21 cellular contexts compared by ENCODE assay signal in the genomic region with DNA sequence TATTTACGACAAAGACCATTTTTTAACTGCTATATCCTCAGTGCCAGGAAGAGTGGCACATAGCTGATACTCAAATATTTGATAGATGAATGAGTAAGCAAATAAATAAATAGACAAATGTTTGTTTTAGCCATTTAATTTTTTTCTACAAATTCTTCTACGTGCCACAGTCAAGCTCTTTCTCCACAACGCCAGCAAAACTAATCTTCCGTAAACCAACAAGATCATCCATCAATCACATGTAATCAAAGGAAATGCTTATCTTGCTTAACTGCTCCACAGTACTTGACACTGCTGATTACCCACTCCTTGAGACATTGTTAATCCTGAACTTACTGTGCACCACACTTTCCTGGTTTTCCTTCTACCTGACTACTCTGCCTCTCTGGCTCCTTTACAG.
DNase-seq lines count a peak whose midpoint lies in the region; ATAC-seq and TF ChIP-seq lines count a peak whose summit lies in the region.
"Had no signal": no experiment of that assay in that cellular context is flagged by ENCODE, and none has a peak within 500 bp of the region (broad histone marks: within the 10 kb centered on the region; RNA-seq: fewer than 3 reads in every experiment).

No MANE protein-coding gene starts in this region.

- H3K36me3 Mint-ChIP-seq in activated T-cell treated with anti-CD3 and anti-CD28 coated beads, Interleukin-2, amount 50 U/mL, for 4 hours (ENCODE audit: insufficient read depth), result no peaks in the 10 kb centered on the region
- H3K36me3 Mint-ChIP-seq: T-cell had no signal

- no peaks in the 10 kb centered on the region for H3K9me3 Mint-ChIP-seq in activated T-cell treated with anti-CD3 and anti-CD28 coated beads, Interleukin-2, amount 50 U/mL, for 4 hours

- H2AK5ac ChIP-seq in mesendoderm (ENCODE audit: low read length), result no peak overlapping the region

- H3K4me1 ChIP-seq in SJSA1 (replicated peaks) (peaks cover 37% of the 10 kb centered on the region), mesendoderm (ENCODE audit: control insufficient read depth, low read depth, low read length) (no peaks in the 10 kb centered on the region), body of pancreas (no peaks in the 10 kb centered on the region)
- H3K4me1 ChIP-seq: HAP-1 had no signal

- H2BK120ac ChIP-seq in mesendoderm (ENCODE audit: low read depth, low read length), result no peak overlapping the region

- DNase-seq in DMS53 (lab: John Stamatoyannopoulos, UW) (peak; percentile 66), NCI-H226 (peak; percentile 35), SJSA1 (ENCODE audit: low read depth in 1 of 2, low spot score in 2 of 2) (no peak), mesendoderm (peak; percentile 26), body of pancreas (no peak), brain microvascular endothelial cell (no peak)
- DNase-seq in activated T-cell treated with anti-CD3 and anti-CD28 coated beads, Interleukin-2, amount 50 U/mL, for 4 hours, result no peak
- DNase-seq: COR-L47, DMS79, Kasumi-1, NCI-H1105, NCI-H1694, NCI-H2107, NCI-H446 treated with DMSO at 0.1 percent for 48 hours, Right ventricle myocardium superior, SK-N-SH, T-cell had no signal

- H3K4me2 ChIP-seq in mesendoderm (ENCODE audit: low read length), result no peak overlapping the region
- H3K4me2 ChIP-seq: SK-N-SH had no signal

- no peak overlapping the region for H2BK5ac ChIP-seq in mesendoderm (ENCODE audit: low read length)

- TF ChIP-seq POLR2A in body of pancreas (IDR thresholded peaks at IDR 0.05), result no peak

- in situ Hi-C loops in brain microvascular endothelial cell (cut with HindIII; ENCODE audit: low pct_ligation_motif_present, low sequenced_read_pairs), result no loop called here

- H3K27me3 Mint-ChIP-seq in activated T-cell treated with anti-CD3 and anti-CD28 coated beads, Interleukin-2, amount 50 U/mL, for 4 hours (ENCODE audit: low read depth), result no peaks in the 10 kb centered on the region
- H3K27me3 Mint-ChIP-seq: IgD-negative memory B cell, T-cell had no signal

- no peak overlapping the region for H2BK15ac ChIP-seq in mesendoderm (replicated peaks; ENCODE audit: low read depth)

- ATAC-seq in body of pancreas, result no peak
- no peak for ATAC-seq in HG03139 (IDR thresholded peaks at IDR 0.05; ENCODE audit: unreplicated experiment)
- ATAC-seq in activated T-cell treated with anti-CD3 and anti-CD28 coated beads, Interleukin-2, amount 50 U/mL, for 4 hours, result no peak
- ATAC-seq: Panc1, T-cell had no signal

- H3K79me2 ChIP-seq in mesendoderm (ENCODE audit: control insufficient read depth, insufficient read depth, low read length), result no peaks in the 10 kb centered on the region

- H4K5ac ChIP-seq in mesendoderm (ENCODE audit: low read length), result no peak overlapping the region

- H3K23ac ChIP-seq in mesendoderm (ENCODE audit: low read length), result no peak overlapping the region

- H3K27ac ChIP-seq in SJSA1, result peak overlapping the region; percentile 91
- H3K27ac ChIP-seq in mesendoderm (ENCODE audit: low read depth, low read length), result no peak overlapping the region
- H3K27ac ChIP-seq in body of pancreas, result no peak overlapping the region
- H3K27ac ChIP-seq in brain microvascular endothelial cell, result no peak overlapping the region

- H3K9ac ChIP-seq in mesendoderm (ENCODE audit: low read length), result no peak overlapping the region
- H3K9ac ChIP-seq: SK-N-SH had no signal

- intact Hi-C loops in body of pancreas (cut with DNase I), result no loop called here

- H3K27me3 ChIP-seq in SJSA1 (replicated peaks) (no peaks in the 10 kb centered on the region), mesendoderm (ENCODE audit: insufficient read depth, low read length, poor library complexity) (no peaks in the 10 kb centered on the region), body of pancreas (no peaks in the 10 kb centered on the region), brain microvascular endothelial cell (replicated peaks) (no peaks in the 10 kb centered on the region)

- 100% methylated on average over 4 of the region's 4 CpGs for WGBS in mesendoderm (ENCODE audit: extremely low coverage, insufficient coverage, low lambda C conversion rate)
- WGBS in body of pancreas, 2 donors, result 18 to 20% methylated on average over 4 of the region's 4 CpGs

- no peaks in the 10 kb centered on the region for H3K4me1 Mint-ChIP-seq in activated T-cell treated with anti-CD3 and anti-CD28 coated beads, Interleukin-2, amount 50 U/mL, for 4 hours (ENCODE audit: low read depth)
- H3K4me1 Mint-ChIP-seq: IgD-negative memory B cell, T-cell had no signal

- no peak overlapping the region for H3K56ac ChIP-seq in mesendoderm (ENCODE audit: low read length)

- H3K4ac ChIP-seq in mesendoderm (ENCODE audit: low read depth, low read length), result no peak overlapping the region

- H3K79me1 ChIP-seq in mesendoderm (ENCODE audit: low read length), result no peaks in the 10 kb centered on the region

- H3K36me3 ChIP-seq in SJSA1 (peaks cover 13% of the 10 kb centered on the region), mesendoderm (ENCODE audit: control insufficient read depth, insufficient read depth, low read length) (no peaks in the 10 kb centered on the region), body of pancreas (replicated peaks in 1 of 2; ENCODE audit: insufficient read depth in 1 of 2, low read depth in 2 of 2) (no peaks in the 10 kb centered on the region), brain microvascular endothelial cell (replicated peaks) (no peaks in the 10 kb centered on the region)
- H3K36me3 ChIP-seq: HAP-1 had no signal

- TF ChIP-seq CTCF in body of pancreas (IDR thresholded peaks at IDR 0.05) (no peak), brain microvascular endothelial cell (IDR thresholded peaks at IDR 0.05; ENCODE audit: low read depth, low read length, missing control alignments) (no peak)

- no peak overlapping the region for H4K8ac ChIP-seq in mesendoderm (ENCODE audit: low read depth, low read length)

- H3K9me3 ChIP-seq in SJSA1 (replicated peaks) (no peaks in the 10 kb centered on the region), body of pancreas (no peaks in the 10 kb centered on the region)
- H3K9me3 ChIP-seq: HAP-1, SK-N-SH had no signal

- no peak overlapping the region for H3K4me3 Mint-ChIP-seq in activated T-cell treated with anti-CD3 and anti-CD28 coated beads, Interleukin-2, amount 50 U/mL, for 4 hours
- H3K4me3 Mint-ChIP-seq: IgD-negative memory B cell, T-cell had no signal

- H3K18ac ChIP-seq in mesendoderm (ENCODE audit: low read length), result no peak overlapping the region

- H3K4me3 ChIP-seq in SJSA1 (no peak overlapping the region), mesendoderm (ENCODE audit: low read length) (no peak overlapping the region), body of pancreas (no peak overlapping the region), brain microvascular endothelial cell (ENCODE audit: low read depth, low read length) (no peak overlapping the region)
- H3K4me3 ChIP-seq: HAP-1 had no signal

Comparison
In these comparisons a context has a peak if more than half of its experiments do, and no peak if none do; other contexts are left out.
1. DNase-seq: peak in DMS53 (single experiment), NCI-H226 (single experiment) and mesendoderm (single experiment); none in SJSA1 (0 of 2), body of pancreas (0 of 4), brain microvascular endothelial cell (single experiment) and activated T-cell treated with anti-CD3 and anti-CD28 coated beads, Interleukin-2, amount 50 U/mL, for 4 hours (single experiment).